25 cellular contexts compared by ENCODE assay signal in genomic region chr11:108797578-108798100, GRCh38.
"Had no signal": no experiment of that assay in that cellular context is flagged by ENCODE, and none has a peak within 500 bp of the region (broad histone marks: within the 10 kb centered on the region; RNA-seq: fewer than 3 reads in every experiment).

No MANE protein-coding gene starts in this region.

- H2AFZ ChIP-seq: hepatocyte, neural progenitor cell had no signal

- H3K79me2 ChIP-seq: hepatocyte had no signal

- H3K27me3 ChIP-seq: foreskin keratinocyte, hepatocyte, neural progenitor cell, ovary, right atrium auricular region, suprapubic skin, tibial artery, upper lobe of left lung, uterus had no signal

- H3K4me2 ChIP-seq: hepatocyte, neural progenitor cell, smooth muscle cell had no signal

- H3K9me3 ChIP-seq: ovary, right atrium auricular region, suprapubic skin, tibial artery, upper lobe of left lung, uterus had no signal

- FAIRE-seq: endothelial cell of umbilical vein, kidney had no signal

- H3K4me3 ChIP-seq: hepatocyte, lung, neural progenitor cell, ovary, right atrium auricular region, smooth muscle cell, suprapubic skin, tibial artery, upper lobe of left lung, uterus had no signal

- H3K27ac ChIP-seq: foreskin keratinocyte, hepatocyte, neural progenitor cell, ovary, right atrium auricular region, suprapubic skin, tibial artery, upper lobe of left lung, uterus had no signal

- DNase-seq: dermis blood vessel endothelial cell; erythroblast; foreskin keratinocyte; kidney; left colon; left ventricle myocardium superior; mesenchymal stem cell; midbrain; nucleus accumbens; ovary; stimulated activated CD4-positive, alpha-beta T cell treated with anti-CD3 and anti-CD28 coated beads, Interleukin-4, amount 100 ng/mL, for 1 hour; stimulated activated CD8-positive, alpha-beta memory T cell treated with anti-CD3 and anti-CD28 coated beads, Interleukin-4, amount 100 ng/mL, for 48 hours; stimulated activated naive CD8-positive, alpha-beta T cell treated with anti-CD3 and anti-CD28 coated beads, Interleukin-15, Interleukin-2, amounts not matched to agents 100 U/mL and 50 U/mL, for 24 hours; tibial artery; upper lobe of left lung; uterus had no signal

- H3K4me1 ChIP-seq: foreskin keratinocyte, neural progenitor cell, right atrium auricular region, suprapubic skin, tibial artery, uterus had no signal

- H3K36me3 ChIP-seq: neural progenitor cell, ovary, right atrium auricular region, suprapubic skin, tibial artery, upper lobe of left lung, uterus had no signal

- ATAC-seq: foreskin keratinocyte; left colon; left ventricle myocardium superior; natural killer cell treated with Interleukin-12 subunit alpha and Interleukin-12 subunit beta and Interleukin-15 and Interleukin-18, amount 100 ng/mL, for 72 hours; stimulated activated effector memory CD8-positive, alpha-beta T cell treated with anti-CD3 and anti-CD28 coated beads, Interleukin-12 subunit alpha, Interleukin-12 subunit beta, amount 100 ng/mL, for 72 hours; stimulated activated naive CD8-positive, alpha-beta T cell treated with anti-CD3 and anti-CD28 coated beads, Interleukin-15, Interleukin-2, amounts not matched to agents 100 U/mL and 50 U/mL, for 24 hours had no signal

- H3K9ac ChIP-seq: neural progenitor cell had no signal
